Comparison of ENCODE assay signal across 1 cellular context in the genomic region with DNA sequence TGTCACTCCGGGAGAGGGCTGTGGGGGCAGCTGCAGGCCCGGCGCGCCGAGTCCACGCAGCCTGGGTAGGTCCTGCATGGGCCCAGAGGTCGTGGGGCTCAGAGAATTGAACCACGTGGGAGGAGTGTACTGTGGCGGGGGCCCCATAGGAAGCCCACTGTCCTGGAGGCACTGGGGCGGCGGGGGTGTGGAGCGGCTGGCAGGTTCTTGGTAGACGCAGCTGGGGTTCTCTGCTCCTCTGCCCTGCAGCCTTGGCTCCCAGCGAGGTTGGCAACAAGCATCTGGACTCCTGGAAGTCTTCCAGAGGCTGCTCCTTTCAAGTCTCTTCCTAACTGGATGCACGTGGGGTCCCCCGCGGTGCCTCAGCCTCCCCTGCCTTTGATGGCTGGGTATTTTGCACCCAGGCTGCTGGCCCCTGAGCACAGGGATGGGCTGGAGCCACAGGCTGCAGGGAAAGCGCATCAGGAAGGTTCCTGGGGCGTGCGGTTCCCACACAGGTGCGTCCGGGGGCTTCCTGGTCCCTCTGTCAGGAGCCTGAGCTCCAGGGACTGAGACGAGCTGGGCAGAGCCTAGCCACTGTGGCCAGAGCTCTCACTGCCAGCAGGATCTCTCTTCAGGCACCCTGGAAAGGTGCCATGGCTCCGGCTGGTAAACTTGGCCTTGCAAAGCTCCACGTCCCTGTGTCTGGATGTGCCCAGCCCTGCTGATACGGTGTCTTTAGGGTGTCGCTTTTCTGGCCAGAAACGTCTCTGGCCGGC.
TF ChIP-seq lines count a peak whose summit lies in the region.

No MANE protein-coding gene starts in this region.

TF ChIP-seq in IMR-90, 13 proteins besides CTCF, POLR2A, EP300 and RAD21:
- no peak for TF ChIP-seq RFX5 (IDR thresholded peaks at IDR 0.05; ENCODE audit: low read depth, low read length)
- no peak for TF ChIP-seq RCOR1 (IDR thresholded peaks at IDR 0.05; ENCODE audit: insufficient replicate concordance, low read length)
- no peak for TF ChIP-seq MXI1 (IDR thresholded peaks at IDR 0.05; ENCODE audit: borderline replicate concordance, low read depth, low read length)
- TF ChIP-seq MAZ (IDR thresholded peaks at IDR 0.05; ENCODE audit: borderline replicate concordance, low read depth, low read length): no peak
- no peak for TF ChIP-seq MAFK (IDR thresholded peaks at IDR 0.05; ENCODE audit: low read depth, low read length)
- TF ChIP-seq FOS (IDR thresholded peaks at IDR 0.05; ENCODE audit: low read depth, low read length): no peak
- TF ChIP-seq, protein P1, sequence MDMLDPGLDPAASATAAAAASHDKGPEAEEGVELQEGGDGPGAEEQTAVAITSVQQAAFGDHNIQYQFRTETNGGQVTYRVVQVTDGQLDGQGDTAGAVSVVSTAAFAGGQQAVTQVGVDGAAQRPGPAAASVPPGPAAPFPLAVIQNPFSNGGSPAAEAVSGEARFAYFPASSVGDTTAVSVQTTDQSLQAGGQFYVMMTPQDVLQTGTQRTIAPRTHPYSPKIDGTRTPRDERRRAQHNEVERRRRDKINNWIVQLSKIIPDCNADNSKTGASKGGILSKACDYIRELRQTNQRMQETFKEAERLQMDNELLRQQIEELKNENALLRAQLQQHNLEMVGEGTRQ (IDR thresholded peaks at IDR 0.05; ENCODE audit: low read depth, low read length): no peak
- TF ChIP-seq NFE2L2 (IDR thresholded peaks at IDR 0.05; ENCODE audit: low read depth, low read length): no peak
- TF ChIP-seq BHLHE40 (IDR thresholded peaks at IDR 0.05; ENCODE audit: low read depth, low read length): no peak
- TF ChIP-seq SMC3 (IDR thresholded peaks at IDR 0.05; ENCODE audit: low read depth, low read length): no peak
- no peak for TF ChIP-seq CEBPB (IDR thresholded peaks at IDR 0.05; ENCODE audit: low read depth, low read length)
- no peak for TF ChIP-seq CHD1 (IDR thresholded peaks at IDR 0.05; ENCODE audit: low read depth, low read length)
